Comparison of ENCODE assay signal across 8 cellular contexts in the genomic region with DNA sequence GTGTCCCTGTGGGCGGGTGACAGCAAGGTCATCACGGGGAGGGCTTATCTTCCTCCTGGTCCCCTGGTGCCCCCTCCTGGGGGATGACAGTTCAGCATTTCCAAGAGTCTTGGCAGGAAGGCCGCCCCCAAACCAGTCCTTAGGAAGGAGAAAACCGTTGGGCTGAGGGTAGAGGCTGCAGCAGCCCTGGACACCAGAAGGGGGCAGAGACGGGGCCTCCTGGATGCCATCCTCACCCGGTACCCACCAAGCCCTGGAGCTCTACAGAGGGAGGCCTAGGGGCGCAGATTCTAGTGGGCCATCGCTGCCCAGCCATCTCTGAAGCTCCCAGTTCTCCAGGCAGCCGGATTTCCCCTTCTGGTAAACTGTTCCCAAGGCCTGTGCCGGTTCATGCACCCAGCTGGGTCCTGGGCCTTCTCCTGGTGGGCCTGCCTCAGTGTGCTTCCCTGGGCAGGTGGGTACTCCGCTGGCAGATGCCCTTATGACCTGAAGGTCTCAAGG. TPM values are rescaled to one million over a fixed set of nuclear protein-coding genes. Genes with fewer than 3 reads are reported as not detected.
DNase-seq lines count a peak whose midpoint lies in the region; ATAC-seq, FAIRE-seq and TF ChIP-seq lines count a peak whose summit lies in the region.

No MANE protein-coding gene starts in this region.

- TF ChIP-seq CTCF in GM12878 (IDR thresholded peaks at IDR 0.05 in 2 of 3, conservative IDR thresholded peaks at IDR 0.05 in 1 of 3; ENCODE audit: control insufficient read depth in 2 of 3, extremely low read depth in 1 of 3, insufficient read depth in 1 of 3, low read depth in 3 of 3, low read length in 3 of 3) (peak; percentile 13 to 32 (median 19); a peak in 4 of 6 replicates), kidney (IDR thresholded peaks at IDR 0.05; ENCODE audit: borderline replicate concordance, extremely low read depth, insufficient read depth) (no peak), ascending aorta (IDR thresholded peaks at IDR 0.05) (no peak)

- BruUV-seq in GM12878 (replicated peaks; lab: Mats Ljungman, UMichigan), result no TSS peak

- SMC1A ChIA-PET in GM12878 (lab: Charles Lee; ENCODE audit: uncharacterized antibody, unreplicated experiment), result no interaction called here

- H3K4me3 ChIP-seq in GM12878 (no peak overlapping the region), kidney (ENCODE audit: low read length in 2 of 2) (no peak overlapping the region), ascending aorta (no peak overlapping the region)

- no peaks in the 10 kb centered on the region for H3K4me1 ChIP-seq in GM12878 (ENCODE audit: control insufficient read depth, insufficient read depth, low read length)
- H3K4me1 ChIP-seq in kidney (ENCODE audit: control insufficient read depth in 1 of 2, insufficient read depth in 1 of 2, low read depth in 1 of 2, low read length in 2 of 2), result no peaks in the 10 kb centered on the region
- H3K4me1 ChIP-seq in ascending aorta, result no peaks in the 10 kb centered on the region

- no peak overlapping the region for H3K4me2 ChIP-seq in GM12878 (ENCODE audit: control insufficient read depth, insufficient read depth)

- RAD21 ChIA-PET in GM12878 (lab: Charles Lee; ENCODE audit: unreplicated experiment), result no interaction called here

- H3K9ac ChIP-seq in GM12878 (ENCODE audit: control insufficient read depth, insufficient read depth, low read length), result no peak overlapping the region
- H3K9ac ChIP-seq in kidney (ENCODE audit: low read length in 2 of 2), result no peak overlapping the region

- FAIRE-seq in GM12878 (lab: Jason Lieb, UNC) (no peak), kidney (lab: Jason Lieb, UNC) (no peak)

- CTCF ChIA-PET in GM12878 (lab: Yijun Ruan, JAX), result interaction anchor here (0.5 kb wide), 1 partner anchor 59 kb away, joined by 3 read pairs; no protein-coding TSS in a partner anchor

- TF ChIP-seq EP300 in GM12878 (IDR thresholded peaks at IDR 0.05; ENCODE audit: borderline replicate concordance in 1 of 2, control insufficient read depth in 1 of 2, low read depth in 2 of 2, low read length in 2 of 2), result no peak

- no peak for TF ChIP-seq POLR2A in GM12878 (IDR thresholded peaks at IDR 0.05; ENCODE audit: low read depth, low read length)

- no peaks in the 10 kb centered on the region for H4K20me1 ChIP-seq in GM12878 (ENCODE audit: control insufficient read depth, insufficient read depth)

- WGBS in GM12878 (ENCODE audit: insufficient coverage, insufficient replicate concordance, low lambda C conversion rate, missing lambda C conversion rate), result 61% methylated on average over 10 of the region's 11 CpGs

- H3K79me2 ChIP-seq in GM12878 (ENCODE audit: control insufficient read depth, insufficient read depth, low read length), result no peaks in the 10 kb centered on the region

- no peak overlapping the region for H2AFZ ChIP-seq in GM12878 (ENCODE audit: control insufficient read depth, low read depth, low read length)

- no peaks in the 10 kb centered on the region for H3K36me3 ChIP-seq in GM12878 (ENCODE audit: control insufficient read depth in 2 of 2, insufficient read depth in 2 of 2, low read length in 1 of 2)
- no peaks in the 10 kb centered on the region for H3K36me3 ChIP-seq in kidney (ENCODE audit: control insufficient read depth in 1 of 2, insufficient read depth in 2 of 2, low read length in 2 of 2)
- no peaks in the 10 kb centered on the region for H3K36me3 ChIP-seq in ascending aorta

- no peak overlapping the region for H3K27ac ChIP-seq in GM12878 (ENCODE audit: control insufficient read depth, insufficient read depth)
- H3K27ac ChIP-seq in kidney (ENCODE audit: low read depth in 2 of 2, low read length in 2 of 2), result no peak overlapping the region
- no peak overlapping the region for H3K27ac ChIP-seq in ascending aorta

- intact Hi-C loops in GM12878 (cut with micrococcal nuclease; ENCODE audit: unreplicated experiment), result no loop called here
- intact Hi-C loops in kidney (cut with DNase I), result no loop called here
- intact Hi-C loops in ascending aorta (cut with DNase I), result no loop called here

- in situ Hi-C loops in GM12878 (cut with MboI), result no loop called here

- peak; percentile 31; the same call in 1 of the 2 replicates for TF ChIP-seq RAD21 in GM12878 (IDR thresholded peaks at IDR 0.05; ENCODE audit: insufficient read depth, low read depth, low read length)

- POLR2A ChIA-PET in GM12878 (lab: Charles Lee), result no interaction called here

- H3K27me3 ChIP-seq in GM12878 (replicated peaks in 1 of 2; ENCODE audit: control insufficient read depth in 2 of 2, insufficient read depth in 2 of 2, low read length in 1 of 2), result no peaks in the 10 kb centered on the region
- H3K27me3 ChIP-seq in ascending aorta, result no peaks in the 10 kb centered on the region

- H3K9me3 ChIP-seq in GM12878 (replicated peaks; ENCODE audit: control insufficient read depth, insufficient read depth, low read length) (no peaks in the 10 kb centered on the region; the same call in 2 of the 3 replicates), kidney (ENCODE audit: control insufficient read depth in 1 of 2, low read length in 2 of 2) (no peaks in the 10 kb centered on the region), ascending aorta (no peaks in the 10 kb centered on the region)

- DNase-seq in activated CD4-positive, CD25-positive, alpha-beta regulatory T cell treated with anti-CD3 and anti-CD28 coated beads, Interleukin-2, amount 50 U/mL, for 72 hours, result peak; percentile 38
- DNase-seq in NCI-H146 treated with DMSO at 0.1 percent for 48 hours (lab: John Stamatoyannopoulos, UW; ENCODE audit: unreplicated experiment), result peak; percentile 35
- no peak for DNase-seq in GM12878 (ENCODE audit: low read depth, low spot score)
- peak; percentile 61 for DNase-seq in stimulated activated CD4-positive, alpha-beta T cell treated with anti-CD3 and anti-CD28 coated beads, Interleukin-1b, Interleukin-23, amount 100 ng/mL, for 48 hours
- no peak for DNase-seq in kidney
- DNase-seq in hypothalamus (lab: John Stamatoyannopoulos, UW), result no peak
- no peak for DNase-seq in ascending aorta (ENCODE audit: low spot score in 2 of 2)

- ATAC-seq in activated CD4-positive, CD25-positive, alpha-beta regulatory T cell treated with anti-CD3 and anti-CD28 coated beads, Interleukin-2, amount 50 U/mL, for 24 hours, result no peak
- peak; percentile 69 for ATAC-seq in GM12878

RNA-seq across cellular contexts. Expression of a gene that starts 14.8 kb away (rescaled TPM):
- 15.3 and 18.1 TPM in 2 replicates for total RNA-seq in GM12878 (2013; cell fraction: nucleolus; rRNA removed)
- total RNA-seq in GM12878 (2014; rRNA removed) (9.5 and 10.7 TPM in 2 replicates), GM12878 (2014; rRNA removed; fragmentation: Illumina TruSeq; extraction: Trizol) (10.9 and 11.1 TPM in 2 replicates), GM12878 (2021) (5.8 and 5.9 TPM in 2 replicates), kidney (7.8 TPM), ascending aorta (0.64 TPM)
- polyA plus RNA-seq in GM12878 (2011; ENCODE audit: low read depth), result 4.9 TPM
- polyA plus RNA-seq in GM12878 (2011; rRNA removed) (4.8 and 7.1 TPM in 2 replicates), GM12878 (2014; fragmentation: Illumina TruSeq; extraction: Trizol) (8.0 and 9.3 TPM in 2 replicates), GM12878 (2014; fragmentation: Nextera tagmentation; extraction: Ambion mirVana) (1 to 10 TPM; 5.2 to 5.6 TPM), GM12878 (2014; rRNA removed) (3.5 and 6.5 TPM in 2 replicates), GM12878 (2016; fragmentation: Nextera tagmentation; extraction: Ambion mirVana) (1 to 10 TPM; 4.9 to 5.1 TPM), kidney (ENCODE audit: insufficient read depth, low read depth, low replicate concordance) (4.2 TPM)
- polyA plus RNA-seq in GM12878 (2011; cell fraction: cytosol; rRNA removed), result 2.6 and 3.2 TPM in 2 replicates
- 2.2 and 2.6 TPM in 2 replicates for polyA plus RNA-seq in GM12878 (2011; cell fraction: nucleus; rRNA removed)
- 4.3 and 5.4 TPM in 2 replicates for polyA plus RNA-seq in GM12878 (2012)
- 4.1 and 7.2 TPM in 2 replicates for polyA minus RNA-seq in GM12878 (2011; rRNA and poly(A)+ RNA removed)
- 2.1 and 2.5 TPM in 2 replicates for polyA minus RNA-seq in GM12878 (2011; cell fraction: cytosol; rRNA and poly(A)+ RNA removed)
- 4.4 and 7.1 TPM in 2 replicates for polyA minus RNA-seq in GM12878 (2011; cell fraction: nucleus; rRNA and poly(A)+ RNA removed)

RNA-seq across cellular contexts. Expression of a gene that starts 40.4 kb away (rescaled TPM):
- total RNA-seq in GM12878 (2013; cell fraction: nucleolus; rRNA removed), result 7.0 and 8.7 TPM in 2 replicates
- 4.9 TPM in 2 replicates for total RNA-seq in GM12878 (2014; rRNA removed)
- 6.0 and 6.5 TPM in 2 replicates for total RNA-seq in GM12878 (2014; rRNA removed; fragmentation: Illumina TruSeq; extraction: Trizol)
- total RNA-seq in GM12878 (2021), result 2.0 and 3.0 TPM in 2 replicates
- 1.3 TPM for polyA plus RNA-seq in GM12878 (2011; ENCODE audit: low read depth)
- 3.7 and 6.6 TPM in 2 replicates for polyA plus RNA-seq in GM12878 (2011; rRNA removed)
- 1.2 and 1.5 TPM in 2 replicates for polyA plus RNA-seq in GM12878 (2011; cell fraction: cytosol; rRNA removed)
- 1.4 and 1.8 TPM in 2 replicates for polyA plus RNA-seq in GM12878 (2011; cell fraction: nucleus; rRNA removed)
- polyA plus RNA-seq in GM12878 (2012), result 2.7 and 3.3 TPM in 2 replicates
- 5.2 and 6.7 TPM in 2 replicates for polyA plus RNA-seq in GM12878 (2014; fragmentation: Illumina TruSeq; extraction: Trizol)
- polyA plus RNA-seq in GM12878 (2014; fragmentation: Nextera tagmentation; extraction: Ambion mirVana), result 1 to 10 TPM; 5.3 to 7.4 TPM
- polyA plus RNA-seq in GM12878 (2014; rRNA removed), result 2.2 and 3.2 TPM in 2 replicates
- 1 to 10 TPM; 7.9 to 9.0 TPM for polyA plus RNA-seq in GM12878 (2016; fragmentation: Nextera tagmentation; extraction: Ambion mirVana)
- 2.3 and 3.0 TPM in 2 replicates for polyA minus RNA-seq in GM12878 (2011; rRNA and poly(A)+ RNA removed)
- polyA minus RNA-seq in GM12878 (2011; cell fraction: cytosol; rRNA and poly(A)+ RNA removed), result 1.1 and 1.3 TPM in 2 replicates
- polyA minus RNA-seq in GM12878 (2011; cell fraction: nucleus; rRNA and poly(A)+ RNA removed), result 0.97 and 2.2 TPM in 2 replicates
- 2.9 TPM for total RNA-seq in kidney
- polyA plus RNA-seq in kidney (ENCODE audit: insufficient read depth, low read depth, low replicate concordance), result 2.0 TPM
- not detected for total RNA-seq in ascending aorta

RNA-seq across cellular contexts. Expression of a gene that starts 52.8 kb away (rescaled TPM):
- total RNA-seq in GM12878 (2013; cell fraction: nucleolus; rRNA removed), result 57.7 and 58.8 TPM in 2 replicates
- 27.5 and 32.9 TPM in 2 replicates for total RNA-seq in GM12878 (2014; rRNA removed)
- 37.5 and 38.5 TPM in 2 replicates for total RNA-seq in GM12878 (2014; rRNA removed; fragmentation: Illumina TruSeq; extraction: Trizol)
- total RNA-seq in GM12878 (2021), result 24.4 and 25.8 TPM in 2 replicates
- polyA plus RNA-seq in GM12878 (2011; ENCODE audit: low read depth), result 3.5 TPM
- 13.2 and 19.7 TPM in 2 replicates for polyA plus RNA-seq in GM12878 (2011; rRNA removed)
- 7.0 and 7.5 TPM in 2 replicates for polyA plus RNA-seq in GM12878 (2011; cell fraction: cytosol; rRNA removed)
- 9.6 and 12.6 TPM in 2 replicates for polyA plus RNA-seq in GM12878 (2011; cell fraction: nucleus; rRNA removed)
- polyA plus RNA-seq in GM12878 (2012), result 4.4 and 5.4 TPM in 2 replicates
- polyA plus RNA-seq in GM12878 (2014; fragmentation: Illumina TruSeq; extraction: Trizol), result 14.1 and 15.1 TPM in 2 replicates
- 1 to 10 TPM; 6.8 to 7.3 TPM for polyA plus RNA-seq in GM12878 (2014; fragmentation: Nextera tagmentation; extraction: Ambion mirVana)
- 6.7 and 7.7 TPM in 2 replicates for polyA plus RNA-seq in GM12878 (2014; rRNA removed)
- polyA plus RNA-seq in GM12878 (2016; fragmentation: Nextera tagmentation; extraction: Ambion mirVana), result 10 to 100 TPM; 11.4 to 11.8 TPM
- polyA minus RNA-seq in GM12878 (2011; rRNA and poly(A)+ RNA removed), result 59.9 and 85.9 TPM in 2 replicates
- 25.0 and 35.7 TPM in 2 replicates for polyA minus RNA-seq in GM12878 (2011; cell fraction: cytosol; rRNA and poly(A)+ RNA removed)
- polyA minus RNA-seq in GM12878 (2011; cell fraction: nucleus; rRNA and poly(A)+ RNA removed), result 16.2 and 25.0 TPM in 2 replicates
- total RNA-seq in kidney, result 45.7 TPM
- polyA plus RNA-seq in kidney (ENCODE audit: insufficient read depth, low read depth, low replicate concordance), result 2.5 TPM
- 33.1 TPM for total RNA-seq in ascending aorta

Comparison
In these comparisons a context has a peak if more than half of its experiments do, and no peak if none do; other contexts are left out.
1. DNase-seq: peak in activated CD4-positive, CD25-positive, alpha-beta regulatory T cell treated with anti-CD3 and anti-CD28 coated beads, Interleukin-2, amount 50 U/mL, for 72 hours (single experiment), NCI-H146 treated with DMSO at 0.1 percent for 48 hours (single experiment) and stimulated activated CD4-positive, alpha-beta T cell treated with anti-CD3 and anti-CD28 coated beads, Interleukin-1b, Interleukin-23, amount 100 ng/mL, for 48 hours (single experiment); none in GM12878 (single experiment), kidney (single experiment), hypothalamus (0 of 51) and ascending aorta (0 of 2).
2. CTCF ChIP-seq: peak in GM12878 (3 of 3); none in kidney (single experiment) and ascending aorta (0 of 3).